Comparison of ENCODE assay signal across 11 cellular contexts in genomic region chr1:110069302-110070281, GRCh38. TPM values are rescaled to one million over a fixed set of nuclear protein-coding genes. Genes with fewer than 3 reads are reported as not detected.
DNase-seq lines count a peak whose midpoint lies in the region; ATAC-seq, FAIRE-seq and TF ChIP-seq lines count a peak whose summit lies in the region.
"Had no signal": no experiment of that assay in that cellular context is flagged by ENCODE, and none has a peak within 500 bp of the region (broad histone marks: within the 10 kb centered on the region; RNA-seq: fewer than 3 reads in every experiment).

No MANE protein-coding gene starts in this region.

- no peak for FAIRE-seq in urothelium cell line (lab: Jason Lieb, UNC)

- ATAC-seq in lung (ENCODE audit: insufficient read depth, low FRiP score): peak; percentile 8
- peak; percentile 3 for ATAC-seq in aorta (ENCODE audit: low FRiP score)

- peak; percentile 24 for DNase-seq in stimulated activated CD4-positive, alpha-beta T cell treated with anti-CD3 and anti-CD28 coated beads, Interleukin-15, amount 100 ng/mL, for 24 hours
- DNase-seq in stimulated activated CD4-positive, alpha-beta T cell treated with anti-CD3 and anti-CD28 coated beads, Interleukin-12 subunit alpha, Interleukin-12 subunit beta, amount 100 ng/mL, for 4 hours: no peak
- DNase-seq in effector memory CD4-positive, alpha-beta T cell: no peak
- DNase-seq in lung (ENCODE audit: low spot score) (no peak), aorta (no peak), NCI-H226 (no peak), occipital lobe (lab: John Stamatoyannopoulos, UW) (no peak), urothelium cell line (ENCODE audit: low spot score) (no peak)
- DNase-seq: NCI-H2029 had no signal

- WGBS in lung, 2 donors: 12 to 17% methylated on average over 73 of the region's 73 CpGs
- WGBS in aorta, 2 donors: 61 to 62% methylated on average over 73 of the region's 73 CpGs

- no peaks in the 10 kb centered on the region for H3K9me3 ChIP-seq in effector memory CD4-positive, alpha-beta T cell (ENCODE audit: control insufficient read depth, low read length)
- peaks cover 0 to 4% of the 10 kb centered on the region in 2 donors for H3K9me3 ChIP-seq in lung (ENCODE audit: control insufficient read depth in 2 of 2, insufficient read depth in 1 of 2, low read length in 1 of 2)
- no peaks in the 10 kb centered on the region for H3K9me3 ChIP-seq in aorta (ENCODE audit: control insufficient read depth, low read length)

- no peaks in the 10 kb centered on the region for H3K36me3 ChIP-seq in effector memory CD4-positive, alpha-beta T cell (ENCODE audit: control insufficient read depth, insufficient read depth, low read length)
- H3K36me3 ChIP-seq in lung (ENCODE audit: control insufficient read depth in 2 of 2, insufficient read depth in 2 of 2, low read length in 2 of 2) (no peaks in the 10 kb centered on the region), aorta (ENCODE audit: control insufficient read depth in 1 of 2, insufficient read depth in 2 of 2, low read length in 1 of 2) (no peaks in the 10 kb centered on the region)

- intact Hi-C loops in aorta (cut with DNase I): no loop called here

- no peak overlapping the region for H3K27ac ChIP-seq in effector memory CD4-positive, alpha-beta T cell (ENCODE audit: insufficient read depth, low read length, poor library complexity, severe bottlenecking)
- H3K27ac ChIP-seq in lung (ENCODE audit: low read depth in 1 of 2, low read length in 1 of 2) (no peak overlapping the region), aorta (ENCODE audit: low read depth in 1 of 2, low read length in 2 of 2) (no peak overlapping the region)
- H3K27ac ChIP-seq: C4-2B had no signal

- no peak for TF ChIP-seq CTCF in lung (IDR thresholded peaks at IDR 0.05; ENCODE audit: control extremely low read depth, extremely low read depth)

- peaks cover 41% of the 10 kb centered on the region for H3K27me3 ChIP-seq in effector memory CD4-positive, alpha-beta T cell (replicated peaks; ENCODE audit: control insufficient read depth, insufficient read depth, low read length, poor library complexity, severe bottlenecking)
- H3K27me3 ChIP-seq in lung (ENCODE audit: control insufficient read depth, insufficient read depth) (no peaks in the 10 kb centered on the region), aorta (ENCODE audit: control insufficient read depth in 1 of 2, insufficient read depth in 2 of 2, low read length in 1 of 2) (peaks cover 0 to 2% of the 10 kb centered on the region in 2 donors)

- H3K4me3 ChIP-seq in effector memory CD4-positive, alpha-beta T cell (ENCODE audit: insufficient read depth, low read depth, low read length, poor library complexity, severe bottlenecking): peak overlapping the region; percentile 35
- no peak overlapping the region for H3K4me3 ChIP-seq in lung
- no peak overlapping the region for H3K4me3 ChIP-seq in aorta (ENCODE audit: low read length in 2 of 2)

- H3K4me1 ChIP-seq in effector memory CD4-positive, alpha-beta T cell (ENCODE audit: control insufficient read depth, insufficient read depth, low read length, poor library complexity, severe bottlenecking): peaks cover 31% of the 10 kb centered on the region
- H3K4me1 ChIP-seq in lung (ENCODE audit: control insufficient read depth in 2 of 2, insufficient read depth in 2 of 2, low read length in 2 of 2): peaks cover 0 to 15% of the 10 kb centered on the region in 2 donors
- H3K4me1 ChIP-seq in aorta (ENCODE audit: control insufficient read depth in 1 of 2, insufficient read depth in 2 of 2, low read length in 2 of 2): no peaks in the 10 kb centered on the region

RNA-seq across cellular contexts. Expression of gene ALX3, which starts 0.9 kb away (rescaled TPM):
- not detected for total RNA-seq in lung
- polyA plus RNA-seq in lung: under 1 TPM; 0.13 to 0.16 TPM
- not detected for total RNA-seq in aorta
- polyA plus RNA-seq in aorta: not detected
- total RNA-seq in occipital lobe: 0.31 TPM
- total RNA-seq: H4 had no signal

RNA-seq across cellular contexts. Expression of gene STRIP1, which starts 35.2 kb away (rescaled TPM):
- total RNA-seq in lung: 10 to 100 TPM; 36.1 to 68.2 TPM
- 10 to 100 TPM; 11.7 to 20.8 TPM for polyA plus RNA-seq in lung
- 10 to 100 TPM; 28.6 to 45.9 TPM for total RNA-seq in aorta
- 10 to 100 TPM in 1 of 2 donors, 1 to 10 TPM in 1; 8.3 to 26.0 TPM for polyA plus RNA-seq in aorta
- 102 TPM for total RNA-seq in occipital lobe

RNA-seq across cellular contexts. Expression of gene UBL4B, which starts 42.7 kb away (rescaled TPM):
- total RNA-seq in lung (not detected), aorta (not detected), occipital lobe (not detected)
- polyA plus RNA-seq in lung (not detected), aorta (not detected)
- total RNA-seq: H4 had no signal
